23 cellular contexts compared by ENCODE assay signal in the genomic region with DNA sequence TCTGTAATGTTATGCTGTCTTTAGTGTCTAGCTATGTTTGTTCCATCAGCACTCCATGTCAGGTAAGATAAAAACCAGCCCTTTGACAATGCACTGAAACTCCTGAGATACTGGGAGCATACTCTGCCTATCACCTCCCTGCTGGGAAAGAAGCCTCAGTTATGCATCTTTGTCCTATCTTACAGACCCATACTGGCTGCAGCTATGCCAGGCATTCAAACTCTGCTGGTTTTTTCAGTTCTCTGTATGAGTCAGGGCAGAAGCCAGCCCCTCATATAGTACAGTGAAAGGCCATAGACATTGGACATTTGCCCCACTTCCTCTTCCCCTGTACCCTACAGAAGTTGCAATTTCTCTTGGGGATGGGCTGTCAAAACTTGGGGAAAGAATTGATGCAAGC.
"Had no signal": no experiment of that assay in that cellular context is flagged by ENCODE, and none has a peak within 500 bp of the region (broad histone marks: within the 10 kb centered on the region; RNA-seq: fewer than 3 reads in every experiment).

No MANE protein-coding gene starts in this region.

- H3K27ac ChIP-seq: heart right ventricle, hepatocyte, left ventricle myocardium inferior, pancreas, prostate gland, spleen, suprapubic skin, thoracic aorta, tibial artery, uterus had no signal

- H2AFZ ChIP-seq: hepatocyte had no signal

- H3K4me2 ChIP-seq: hepatocyte had no signal

- H3K4me3 ChIP-seq: heart right ventricle, hepatocyte, left ventricle myocardium inferior, lung, mucosa of descending colon, pancreas, prostate gland, spleen, suprapubic skin, thoracic aorta, tibial artery, uterus had no signal

- H3K79me2 ChIP-seq: hepatocyte had no signal

- DNase-seq: heart right ventricle; immature natural killer cell; islet precursor cell; left ventricle myocardium inferior; midbrain; mucosa of descending colon; naive thymus-derived CD4-positive, alpha-beta T cell; nucleus accumbens; pancreas; posterior cingulate gyrus; retina; right cardiac atrium; small intestine; spleen; stimulated activated CD4-positive, alpha-beta T cell treated with anti-CD3 and anti-CD28 coated beads, Interleukin-4, amount 100 ng/mL, for 24 hours; stimulated activated naive CD4-positive, alpha-beta T cell; tibial artery; uterus had no signal

- H3K4me1 ChIP-seq: heart right ventricle, left ventricle myocardium inferior, pancreas, prostate gland, spleen, suprapubic skin, tibial artery, uterus had no signal

- H3K36me3 ChIP-seq: heart right ventricle, left ventricle myocardium inferior, pancreas, prostate gland, spleen, suprapubic skin, thoracic aorta, tibial artery, uterus had no signal

- H3K27me3 ChIP-seq: heart right ventricle, hepatocyte, pancreas, spleen, suprapubic skin, uterus had no signal

- H3K9me3 ChIP-seq: pancreas, prostate gland, uterus had no signal
